27 cellular contexts compared by ENCODE assay signal in genomic region chr4:26059391-26060154, GRCh38.
"Had no signal": no experiment of that assay in that cellular context is flagged by ENCODE, and none has a peak within 500 bp of the region (broad histone marks: within the 10 kb centered on the region; RNA-seq: fewer than 3 reads in every experiment).

No MANE protein-coding gene starts in this region.

- H3K27ac ChIP-seq: cardiac muscle cell, PC-9 had no signal

- H3K9me3 Mint-ChIP-seq: central memory CD8-positive, alpha-beta T cell had no signal

- DNase-seq: activated CD4-positive, alpha-beta T cell treated with anti-CD3 and anti-CD28 coated beads for 4 hours; activated CD4-positive, alpha-beta T cell treated with anti-CD3 and anti-CD28 coated beads, Interleukin-2, amount 50 U/mL, for 4 hours; activated CD8-positive, alpha-beta memory T cell treated with anti-CD3 and anti-CD28 coated beads, Interleukin-2, amount 10 ng/mL, durations not matched to agents 7 days and 5 days; activated CD8-positive, alpha-beta memory T cell treated with anti-CD3 and anti-CD28 coated beads, Interleukin-2, amount 50 U/mL, for 48 hours; activated gamma-delta T cell treated with Interleukin-2 at 50 U/mL for 16 hours; activated naive CD4-positive, alpha-beta T cell treated with anti-CD3 and anti-CD28 coated beads for 36 hours; activated naive CD8-positive, alpha-beta T cell treated with anti-CD3 and anti-CD28 coated beads for 36 hours; activated T-cell treated with anti-CD3 and anti-CD28 coated beads, Interleukin-2, amount 50 U/mL, for 48 hours; amniotic stem cell; aorta; Karpas-422; KBM-7; NCI-H1417 treated with DMSO at 0.1 percent for 48 hours; NCI-H187 treated with DMSO at 0.1 percent for 48 hours; NCI-H2081; NCI-H2171 treated with DMSO at 0.1 percent for 48 hours; NCI-H2227 treated with DMSO at 0.1 percent for 48 hours; NCI-H510A treated with DMSO at 0.1 percent for 48 hours; NCI-H526 treated with DMSO at 0.1 percent for 48 hours; NCI-H774; PC-9; SIG-M5; T-cell; T-helper 2 cell; T-helper 9 cell had no signal

- H3K4me1 Mint-ChIP-seq: central memory CD8-positive, alpha-beta T cell had no signal

- H3K4me3 Mint-ChIP-seq: activated naive CD4-positive, alpha-beta T cell treated with anti-CD3 and anti-CD28 coated beads for 36 hours; activated naive CD8-positive, alpha-beta T cell treated with anti-CD3 and anti-CD28 coated beads for 36 hours; central memory CD8-positive, alpha-beta T cell; T-cell had no signal

- H3K36me3 ChIP-seq: cardiac muscle cell had no signal

- H3K4me3 ChIP-seq: cardiac muscle cell, PC-9 had no signal

- H2AFZ ChIP-seq: PC-9 had no signal

- H3K36me3 Mint-ChIP-seq: activated naive CD8-positive, alpha-beta T cell treated with anti-CD3 and anti-CD28 coated beads for 36 hours; T-cell had no signal

- H3K27me3 Mint-ChIP-seq: central memory CD8-positive, alpha-beta T cell had no signal

- H3K27ac Mint-ChIP-seq: activated CD8-positive, alpha-beta memory T cell treated with anti-CD3 and anti-CD28 coated beads, Interleukin-2, amount 10 ng/mL, durations not matched to agents 7 days and 5 days; activated naive CD4-positive, alpha-beta T cell treated with anti-CD3 and anti-CD28 coated beads for 36 hours; activated naive CD8-positive, alpha-beta T cell treated with anti-CD3 and anti-CD28 coated beads for 36 hours; T-cell had no signal

- H3K4me2 ChIP-seq: PC-9 had no signal

- ATAC-seq: activated CD8-positive, alpha-beta memory T cell treated with anti-CD3 and anti-CD28 coated beads, Interleukin-2, amount 10 ng/mL, durations not matched to agents 7 days and 5 days; T-cell had no signal

- H3K27me3 ChIP-seq: cardiac muscle cell had no signal
